In genomic region chr3:188274249-188274915, GRCh38 we compare ENCODE assay signal across 12 cellular contexts.
A peak's percentile ranks its signal among the peaks of the same experiment; 100 is the strongest.
DNase-seq lines count a peak whose midpoint lies in the region; ATAC-seq and TF ChIP-seq lines count a peak whose summit lies in the region.
"Had no signal": no experiment of that assay in that cellular context is flagged by ENCODE, and none has a peak within 500 bp of the region (broad histone marks: within the 10 kb centered on the region; RNA-seq: fewer than 3 reads in every experiment).

No MANE protein-coding gene starts in this region.

- no peak overlapping the region for H3K27ac Mint-ChIP-seq in GM23338
- H3K27ac Mint-ChIP-seq in activated CD4-positive, alpha-beta memory T cell treated with anti-CD3 and anti-CD28 coated beads, Interleukin-2, amount 10 ng/mL, durations not matched to agents 7 days and 5 days = no peak overlapping the region
- H3K27ac Mint-ChIP-seq: activated naive CD4-positive, alpha-beta T cell treated with anti-CD3 and anti-CD28 coated beads, Interleukin-2, amount 50 U/mL, for 72 hours; naive thymus-derived CD4-positive, alpha-beta T cell had no signal

- 40% methylated on average over 4 of the region's 4 CpGs for WGBS in prostate gland

- H3K9me3 Mint-ChIP-seq in GM23338 = no peaks in the 10 kb centered on the region
- no peaks in the 10 kb centered on the region for H3K9me3 Mint-ChIP-seq in activated CD4-positive, alpha-beta memory T cell treated with anti-CD3 and anti-CD28 coated beads, Interleukin-2, amount 10 ng/mL, durations not matched to agents 7 days and 5 days
- H3K9me3 Mint-ChIP-seq: naive thymus-derived CD4-positive, alpha-beta T cell had no signal

- H3K9me2 ChIP-seq in GM23338 (ENCODE audit: insufficient read depth) = no peaks in the 10 kb centered on the region

- H3K4me1 Mint-ChIP-seq in GM23338 = peaks cover 30% of the 10 kb centered on the region
- peaks cover 8% of the 10 kb centered on the region for H3K4me1 Mint-ChIP-seq in activated CD4-positive, alpha-beta memory T cell treated with anti-CD3 and anti-CD28 coated beads, Interleukin-2, amount 10 ng/mL, durations not matched to agents 7 days and 5 days

- no peaks in the 10 kb centered on the region for H3K9me3 ChIP-seq in prostate gland

- DNase-seq in M059J (ENCODE audit: low read depth) = peak; percentile 89
- peak; percentile 47 for DNase-seq in fibroblast of peridontal ligament (ENCODE audit: extremely low read depth)
- DNase-seq in prostate gland (ENCODE audit: low spot score) = no peak
- no peak for DNase-seq in GM23338 (ENCODE audit: low spot score)
- DNase-seq in activated CD4-positive, alpha-beta memory T cell treated with anti-CD3 and anti-CD28 coated beads, Interleukin-2, amount 10 ng/mL, durations not matched to agents 7 days and 5 days = no peak
- DNase-seq: naive thymus-derived CD4-positive, alpha-beta T cell; NCI-H2029 treated with DMSO at 0.1 percent for 48 hours had no signal

- no peaks in the 10 kb centered on the region for H3F3A ChIP-seq in GM23338 (replicated peaks; ENCODE audit: low read depth)

- CTCF ChIA-PET in activated CD4-positive, alpha-beta memory T cell treated with anti-CD3 and anti-CD28 coated beads, Interleukin-2, amount 10 ng/mL, durations not matched to agents 7 days and 5 days (lab: Charles Lee) = no interaction called here

- H3K79me2 ChIP-seq in ACC112 (ENCODE audit: control insufficient read depth, insufficient read depth, low read length, unreplicated experiment) (peaks cover 41% of the 10 kb centered on the region), GM23338 (replicated peaks; ENCODE audit: insufficient read depth) (peaks cover 5% of the 10 kb centered on the region; the same call in 1 of the 2 replicates)

- H4K20me1 ChIP-seq in GM23338 (replicated peaks; ENCODE audit: insufficient read depth) = no peaks in the 10 kb centered on the region

- H3K27me3 ChIP-seq in ACC112 (ENCODE audit: insufficient read depth, low read length) = no peaks in the 10 kb centered on the region
- H3K27me3 ChIP-seq in prostate gland (replicated peaks; ENCODE audit: insufficient read depth) = no peaks in the 10 kb centered on the region
- no peaks in the 10 kb centered on the region for H3K27me3 ChIP-seq in GM23338 (ENCODE audit: insufficient read depth)

- ATAC-seq in GM21786 (IDR thresholded peaks at IDR 0.05; ENCODE audit: unreplicated experiment) = no peak
- ATAC-seq in GM23338 = no peak
- ATAC-seq in HG02938 (IDR thresholded peaks at IDR 0.05; ENCODE audit: unreplicated experiment) = no peak
- ATAC-seq: activated naive CD4-positive, alpha-beta T cell treated with anti-CD3 and anti-CD28 coated beads, Interleukin-2, amount 50 U/mL, for 72 hours; naive thymus-derived CD4-positive, alpha-beta T cell had no signal

- intact Hi-C loops in prostate gland (cut with DNase I) = no loop called here

- no peak for TF ChIP-seq CTCF in prostate gland (IDR thresholded peaks at IDR 0.05)
- no peak for TF ChIP-seq CTCF in GM23338 (conservative IDR thresholded peaks at IDR 0.05; ENCODE audit: low read depth in 2 of 2)

- no peak overlapping the region for H3K4me3 Mint-ChIP-seq in GM23338
- no peak overlapping the region for H3K4me3 Mint-ChIP-seq in activated CD4-positive, alpha-beta memory T cell treated with anti-CD3 and anti-CD28 coated beads, Interleukin-2, amount 10 ng/mL, durations not matched to agents 7 days and 5 days
- H3K4me3 Mint-ChIP-seq: naive thymus-derived CD4-positive, alpha-beta T cell had no signal

- no peak overlapping the region for H3K4me2 ChIP-seq in GM23338
- H3K4me2 ChIP-seq: KMS-11 had no signal

- H3K27ac ChIP-seq in ACC112 (ENCODE audit: low read depth, low read length) (peak overlapping the region; percentile 97), prostate gland (peak overlapping the region; percentile 49 to 53), GM23338 (ENCODE audit: low read depth) (no peak overlapping the region)
- H3K27ac ChIP-seq: KMS-11 had no signal

- H3K36me3 ChIP-seq in ACC112 (ENCODE audit: insufficient read depth, low read length) = no peaks in the 10 kb centered on the region; the same call in 1 of the 2 replicates
- no peaks in the 10 kb centered on the region for H3K36me3 ChIP-seq in prostate gland
- no peaks in the 10 kb centered on the region for H3K36me3 ChIP-seq in GM23338 (ENCODE audit: insufficient read depth)

- no peak for TF ChIP-seq POLR2A in prostate gland (IDR thresholded peaks at IDR 0.05)

- peaks cover 51% of the 10 kb centered on the region for H3K4me1 ChIP-seq in ACC112 (ENCODE audit: control insufficient read depth, insufficient read depth, low read length, unreplicated experiment)
- no peaks in the 10 kb centered on the region for H3K4me1 ChIP-seq in prostate gland (replicated peaks)
- peaks cover 34% of the 10 kb centered on the region for H3K4me1 ChIP-seq in GM23338 (ENCODE audit: insufficient read depth)

- H2AFZ ChIP-seq in ACC112 (ENCODE audit: low read length, unreplicated experiment) (no peak overlapping the region), GM23338 (no peak overlapping the region)

- H3K4me3 ChIP-seq in ACC112 (ENCODE audit: low read depth, low read length) (no peak overlapping the region), prostate gland (no peak overlapping the region), GM23338 (no peak overlapping the region)

- no peaks in the 10 kb centered on the region for H3K36me3 Mint-ChIP-seq in GM23338 (ENCODE audit: low read depth)
- H3K36me3 Mint-ChIP-seq in activated CD4-positive, alpha-beta memory T cell treated with anti-CD3 and anti-CD28 coated beads, Interleukin-2, amount 10 ng/mL, durations not matched to agents 7 days and 5 days (ENCODE audit: low read depth) = no peaks in the 10 kb centered on the region

- H3K27me3 Mint-ChIP-seq in GM23338 (ENCODE audit: insufficient read depth, low read depth, poor library complexity) = peaks cover 1% of the 10 kb centered on the region
- H3K27me3 Mint-ChIP-seq in activated CD4-positive, alpha-beta memory T cell treated with anti-CD3 and anti-CD28 coated beads, Interleukin-2, amount 10 ng/mL, durations not matched to agents 7 days and 5 days = no peaks in the 10 kb centered on the region
- H3K27me3 Mint-ChIP-seq: naive thymus-derived CD4-positive, alpha-beta T cell had no signal

- POLR2A ChIA-PET in activated CD4-positive, alpha-beta memory T cell treated with anti-CD3 and anti-CD28 coated beads, Interleukin-2, amount 10 ng/mL, durations not matched to agents 7 days and 5 days (lab: Charles Lee) = no interaction called here

TF ChIP-seq in GM23338, 12 proteins besides CTCF, POLR2A, EP300 and RAD21 (continues in another document):
- TF ChIP-seq CREB1 (CRISPR knock-in tag; IDR thresholded peaks at IDR 0.05; ENCODE audit: low read depth) = no peak
- TF ChIP-seq ZNF462 (CRISPR knock-in tag; IDR thresholded peaks at IDR 0.05) = no peak
- TF ChIP-seq STAT1 (IDR thresholded peaks at IDR 0.05; ENCODE audit: unreplicated experiment) = no peak

Comparison
In these comparisons a context has a peak if more than half of its experiments do, and no peak if none do; other contexts are left out.
1. DNase-seq: peak in M059J (single experiment) and fibroblast of peridontal ligament (single experiment); none in prostate gland (single experiment), GM23338 (single experiment) and activated CD4-positive, alpha-beta memory T cell treated with anti-CD3 and anti-CD28 coated beads, Interleukin-2, amount 10 ng/mL, durations not matched to agents 7 days and 5 days (single experiment).